8 cellular contexts compared by ENCODE assay signal in genomic region chr6:31495580-31495979, GRCh38. TPM values are rescaled to one million over a fixed set of nuclear protein-coding genes. Genes with fewer than 3 reads are reported as not detected.
DNase-seq lines count a peak whose midpoint lies in the region; ATAC-seq and TF ChIP-seq lines count a peak whose summit lies in the region.

No MANE protein-coding gene starts in this region.

- H3K27me3 ChIP-seq in HAP-1 (ENCODE audit: low read depth): no peaks in the 10 kb centered on the region
- peaks cover 37% of the 10 kb centered on the region for H3K27me3 ChIP-seq in iPS-15b (ENCODE audit: control insufficient read depth, insufficient read depth, low read length)

- H3K4me3 ChIP-seq in HAP-1 (peak overlapping the region; percentile 59; the same call in 1 of the 2 replicates), iPS-15b (ENCODE audit: low read depth, low read length) (peak overlapping the region; percentile 79)

- no peak for ATAC-seq in WTC11
- no peak for ATAC-seq in GM18868 (IDR thresholded peaks at IDR 0.05; ENCODE audit: unreplicated experiment)

- H3K27me3 Mint-ChIP-seq in WTC11 (ENCODE audit: low read depth) (peaks cover 30% of the 10 kb centered on the region), progenitor cell of endocrine pancreas (peaks cover 76% of the 10 kb centered on the region)

- H3K9me3 ChIP-seq in HAP-1: no peaks in the 10 kb centered on the region
- H3K9me3 ChIP-seq in iPS-15b (ENCODE audit: control insufficient read depth, insufficient read depth, low read length): no peaks in the 10 kb centered on the region

- H3K4me1 Mint-ChIP-seq in WTC11 (peaks cover 54% of the 10 kb centered on the region), progenitor cell of endocrine pancreas (ENCODE audit: low read depth) (peaks cover 13% of the 10 kb centered on the region)

- peaks cover 24% of the 10 kb centered on the region for H3K4me1 ChIP-seq in HAP-1
- no peaks in the 10 kb centered on the region for H3K4me1 ChIP-seq in iPS-15b (ENCODE audit: control insufficient read depth, insufficient read depth, low read length)

- H3K9ac ChIP-seq in iPS-15b (ENCODE audit: low read depth, low read length): no peak overlapping the region

- H3K4me3 Mint-ChIP-seq in WTC11 (peak overlapping the region; percentile 91), progenitor cell of endocrine pancreas (ENCODE audit: low read depth) (no peak overlapping the region)

- H3K36me3 ChIP-seq in HAP-1 (replicated peaks) (no peaks in the 10 kb centered on the region), iPS-15b (ENCODE audit: control insufficient read depth, insufficient read depth, low read length) (no peaks in the 10 kb centered on the region)

- DNase-seq in ACHN (peak; percentile 72), HAP-1 (ENCODE audit: low spot score in 2 of 2) (no peak), WTC11 (ENCODE audit: low spot score) (no peak), progenitor cell of endocrine pancreas (ENCODE audit: low spot score, unreplicated experiment) (no peak), NCI-H1417 (lab: John Stamatoyannopoulos, UW) (no peak), middle frontal gyrus (ENCODE audit: extremely low spot score, low spot score) (no peak)

- in situ Hi-C loops in ACHN (cut with HindIII; ENCODE audit: low pct_ligation_motif_present, low pct_unique_long_range_greater_than_20kb, low sequenced_read_pairs) (no loop called here), HAP-1 (cut with MboI; ENCODE audit: low sequenced_read_pairs) (no loop called here)

- no peak for TF ChIP-seq CTCF in WTC11 (IDR thresholded peaks at IDR 0.05)
- no peak for TF ChIP-seq CTCF in progenitor cell of endocrine pancreas (IDR thresholded peaks at IDR 0.05; ENCODE audit: unreplicated experiment)

- CTCF ChIA-PET in WTC11 (lab: Charles Lee): interaction anchor here (0.5 to 2.0 kb wide), 9 partner anchors 16 to 107 kb away, joined by 3 to 15 read pairs (median 5); partner anchors contain the start of genes ATP6V1G2 and MCCD1

- H3K36me3 Mint-ChIP-seq in WTC11 (no peaks in the 10 kb centered on the region), progenitor cell of endocrine pancreas (ENCODE audit: insufficient read depth) (peaks cover 1% of the 10 kb centered on the region)

- H3K27ac Mint-ChIP-seq in WTC11: peak overlapping the region; percentile 62; the same call in 1 of the 2 replicates
- no peak overlapping the region for H3K27ac Mint-ChIP-seq in progenitor cell of endocrine pancreas

- no peaks in the 10 kb centered on the region for H3K9me3 Mint-ChIP-seq in WTC11
- H3K9me3 Mint-ChIP-seq in progenitor cell of endocrine pancreas (ENCODE audit: low read depth): no peaks in the 10 kb centered on the region

- POLR2A ChIA-PET in WTC11 (lab: Charles Lee): interaction anchor here (1.0 to 1.1 kb wide), 2 partner anchors 34 to 46 kb away, joined by 3 read pairs; partner anchors contain the start of gene DDX39B

TF ChIP-seq in WTC11, 78 proteins besides CTCF, POLR2A, EP300 and RAD21 (continues in another document):
- TF ChIP-seq GRHL2 (CRISPR knock-in tag; IDR thresholded peaks at IDR 0.05; ENCODE audit: insufficient replicate concordance, severe bottlenecking): no peak
- TF ChIP-seq FOXK1 (CRISPR knock-in tag; IDR thresholded peaks at IDR 0.05): no peak
- TF ChIP-seq FOXP4 (CRISPR knock-in tag; IDR thresholded peaks at IDR 0.05): no peak
- TF ChIP-seq IRF1 (CRISPR knock-in tag; IDR thresholded peaks at IDR 0.05): no peak
- no peak for TF ChIP-seq ELF4 (CRISPR knock-in tag; IDR thresholded peaks at IDR 0.05; ENCODE audit: low read depth)
- TF ChIP-seq, protein P1, sequence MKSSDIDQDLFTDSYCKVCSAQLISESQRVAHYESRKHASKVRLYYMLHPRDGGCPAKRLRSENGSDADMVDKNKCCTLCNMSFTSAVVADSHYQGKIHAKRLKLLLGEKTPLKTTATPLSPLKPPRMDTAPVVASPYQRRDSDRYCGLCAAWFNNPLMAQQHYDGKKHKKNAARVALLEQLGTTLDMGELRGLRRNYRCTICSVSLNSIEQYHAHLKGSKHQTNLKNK (CRISPR knock-in tag; IDR thresholded peaks at IDR 0.05): no peak
- no peak for TF ChIP-seq KAT7 (CRISPR knock-in tag; IDR thresholded peaks at IDR 0.05; ENCODE audit: borderline replicate concordance)
- TF ChIP-seq, protein P2, sequence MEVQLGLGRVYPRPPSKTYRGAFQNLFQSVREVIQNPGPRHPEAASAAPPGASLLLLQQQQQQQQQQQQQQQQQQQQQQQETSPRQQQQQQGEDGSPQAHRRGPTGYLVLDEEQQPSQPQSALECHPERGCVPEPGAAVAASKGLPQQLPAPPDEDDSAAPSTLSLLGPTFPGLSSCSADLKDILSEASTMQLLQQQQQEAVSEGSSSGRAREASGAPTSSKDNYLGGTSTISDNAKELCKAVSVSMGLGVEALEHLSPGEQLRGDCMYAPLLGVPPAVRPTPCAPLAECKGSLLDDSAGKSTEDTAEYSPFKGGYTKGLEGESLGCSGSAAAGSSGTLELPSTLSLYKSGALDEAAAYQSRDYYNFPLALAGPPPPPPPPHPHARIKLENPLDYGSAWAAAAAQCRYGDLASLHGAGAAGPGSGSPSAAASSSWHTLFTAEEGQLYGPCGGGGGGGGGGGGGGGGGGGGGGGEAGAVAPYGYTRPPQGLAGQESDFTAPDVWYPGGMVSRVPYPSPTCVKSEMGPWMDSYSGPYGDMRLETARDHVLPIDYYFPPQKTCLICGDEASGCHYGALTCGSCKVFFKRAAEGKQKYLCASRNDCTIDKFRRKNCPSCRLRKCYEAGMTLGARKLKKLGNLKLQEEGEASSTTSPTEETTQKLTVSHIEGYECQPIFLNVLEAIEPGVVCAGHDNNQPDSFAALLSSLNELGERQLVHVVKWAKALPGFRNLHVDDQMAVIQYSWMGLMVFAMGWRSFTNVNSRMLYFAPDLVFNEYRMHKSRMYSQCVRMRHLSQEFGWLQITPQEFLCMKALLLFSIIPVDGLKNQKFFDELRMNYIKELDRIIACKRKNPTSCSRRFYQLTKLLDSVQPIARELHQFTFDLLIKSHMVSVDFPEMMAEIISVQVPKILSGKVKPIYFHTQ (CRISPR knock-in tag; IDR thresholded peaks at IDR 0.05): no peak
- TF ChIP-seq FOXJ3 (CRISPR knock-in tag; IDR thresholded peaks at IDR 0.05; ENCODE audit: borderline replicate concordance): no peak
- TF ChIP-seq PRDM15 (CRISPR knock-in tag; IDR thresholded peaks at IDR 0.05): no peak
- TF ChIP-seq GTF2I (CRISPR knock-in tag; conservative IDR thresholded peaks at IDR 0.05): no peak
- TF ChIP-seq TEAD4 (CRISPR knock-in tag; IDR thresholded peaks at IDR 0.05): no peak
- TF ChIP-seq CREB1 (CRISPR knock-in tag; IDR thresholded peaks at IDR 0.05): no peak

RNA-seq across cellular contexts. Expression of gene MICB, which starts 2.4 kb away (rescaled TPM):
- 26.9 to 37.0 TPM (median 27.0 TPM) in 3 replicates for total RNA-seq in WTC11 (2021)
- total RNA-seq in progenitor cell of endocrine pancreas: 0.43 and 0.95 TPM in 2 replicates

RNA-seq across cellular contexts. Expression of gene MCCD1, which starts 33.2 kb away (rescaled TPM):
- total RNA-seq in WTC11 (2021) (not detected in 3 replicates), progenitor cell of endocrine pancreas (not detected in 2 replicates)

RNA-seq across cellular contexts. Expression of gene DDX39B, which starts 46.2 kb away (rescaled TPM):
- 704 to 738 TPM (median 712 TPM) in 3 replicates for total RNA-seq in WTC11 (2021)
- total RNA-seq in progenitor cell of endocrine pancreas: 766 and 810 TPM in 2 replicates

RNA-seq across cellular contexts. Expression of gene ATP6V1G2, which starts 50.8 kb away (rescaled TPM):
- 2.7 to 4.1 TPM (median 4.0 TPM) in 3 replicates for total RNA-seq in WTC11 (2021)
- 1.5 TPM in 2 replicates for total RNA-seq in progenitor cell of endocrine pancreas

RNA-seq across cellular contexts. Expression of gene NFKBIL1, which starts 51.8 kb away (rescaled TPM):
- total RNA-seq in WTC11 (2021) (14.9 to 19.5 TPM (median 17.1 TPM) in 3 replicates), progenitor cell of endocrine pancreas (26.4 and 28.7 TPM in 2 replicates)

Comparison
In these comparisons a context has a peak if more than half of its experiments do, and no peak if none do; other contexts are left out.
1. RNA of gene MICB, which starts 2.4 kb away (total RNA-seq): 26.9 to 37.0 TPM in WTC11; 0.43 to 0.95 TPM in progenitor cell of endocrine pancreas; every median in the first group is over 10 times any median in the second.